19 cellular contexts compared by ENCODE assay signal in genomic region chr2:233076749-233077148, GRCh38. TPM values are rescaled to one million over a fixed set of nuclear protein-coding genes. Genes with fewer than 3 reads are reported as not detected.
A peak's percentile ranks its signal among the peaks of the same experiment; 100 is the strongest.
DNase-seq lines count a peak whose midpoint lies in the region; ATAC-seq, FAIRE-seq and TF ChIP-seq lines count a peak whose summit lies in the region.
"Had no signal": no experiment of that assay in that cellular context is flagged by ENCODE, and none has a peak within 500 bp of the region (broad histone marks: within the 10 kb centered on the region; RNA-seq: fewer than 3 reads in every experiment).

No MANE protein-coding gene starts in this region.

- H3K27ac ChIP-seq in Peyer's patch = peak overlapping the region in 2 of 4 donors; percentile 66 to 95

- FAIRE-seq in GM18507 (lab: Jason Lieb, UNC) = peak; percentile 38
- FAIRE-seq: endometrium had no signal

- H3K27me3 ChIP-seq in Peyer's patch = no peaks in the 10 kb centered on the region
- H3K27me3 ChIP-seq: body of pancreas had no signal

- H3K9me3 ChIP-seq in Peyer's patch = no peaks in the 10 kb centered on the region
- H3K9me3 ChIP-seq: body of pancreas, mucosa of descending colon, thoracic aorta had no signal

- no peak for TF ChIP-seq POLR2A in Peyer's patch (IDR thresholded peaks at IDR 0.05)

- peaks cover 32% of the 10 kb centered on the region for H3K4me1 Mint-ChIP-seq in endothelial cell (ENCODE audit: unreplicated experiment)

- H3K27me3 Mint-ChIP-seq in endothelial cell (ENCODE audit: unreplicated experiment) = peaks cover 7% of the 10 kb centered on the region

- peaks cover 0 to 65% (median 20%) of the 10 kb centered on the region in 4 donors for H3K4me1 ChIP-seq in Peyer's patch

- H3K4me3 Mint-ChIP-seq in endothelial cell (ENCODE audit: unreplicated experiment) = peak overlapping the region; percentile 29

- no peaks in the 10 kb centered on the region for H3K9me3 Mint-ChIP-seq in endothelial cell (ENCODE audit: unreplicated experiment)

- ATAC-seq in HG02763 (IDR thresholded peaks at IDR 0.05; ENCODE audit: unreplicated experiment) (no peak), GM21529 (IDR thresholded peaks at IDR 0.05; ENCODE audit: unreplicated experiment) (no peak)
- ATAC-seq: body of pancreas had no signal

- H3K36me3 Mint-ChIP-seq in endothelial cell (ENCODE audit: low read depth, unreplicated experiment) = peaks cover 27% of the 10 kb centered on the region

- no peaks in the 10 kb centered on the region for H3K36me3 ChIP-seq in Peyer's patch
- H3K36me3 ChIP-seq: thoracic aorta had no signal

- TF ChIP-seq CTCF in endothelial cell (IDR thresholded peaks at IDR 0.05; ENCODE audit: unreplicated experiment) (no peak), Peyer's patch (IDR thresholded peaks at IDR 0.05) (no peak)

- DNase-seq in A172 (ENCODE audit: low spot score) (peak; percentile 18), GM18507 (ENCODE audit: extremely low spot score, insufficient read length, low read depth) (no peak), NOMO-1 treated with dmso at 0.1 percent for 144 hours (lab: John Stamatoyannopoulos, UW; ENCODE audit: unreplicated experiment) (peak; percentile 24), endothelial cell (ENCODE audit: low spot score) (no peak), dedifferentiated amniotic fluid mesenchymal stem cell (ENCODE audit: extremely low spot score) (no peak), Peyer's patch (no peak)
- DNase-seq: activated effector memory CD4-positive, alpha-beta T cell treated with Interleukin-2 at 50 U/mL for 16 hours; body of pancreas; DMS79 treated with DMSO at 0.1 percent for 48 hours; mucosa of descending colon; NCI-H1436; NCI-H524 treated with DMSO at 0.1 percent for 48 hours had no signal

- H3K4me3 ChIP-seq in Peyer's patch = no peak overlapping the region
- H3K4me3 ChIP-seq: body of pancreas, mucosa of descending colon, thoracic aorta had no signal

- peak overlapping the region; percentile 7 for H3K27ac Mint-ChIP-seq in endothelial cell (ENCODE audit: unreplicated experiment)

RNA-seq across cellular contexts. Expression of gene INPP5D, which starts 16.6 kb away (rescaled TPM):
- total RNA-seq in A172 (2014; rRNA removed; shearing (Covaris generic)) = 0.84 and 0.86 TPM in 2 replicates
- total RNA-seq in endothelial cell (ENCODE audit: unreplicated experiment) (79.2 TPM), Peyer's patch (100 to 1,000 TPM in 1 of 4 donors, 10 to 100 TPM in 3; 11.6 to 333 (median 26.2) TPM)

RNA-seq across cellular contexts. Expression of gene NEU2, which starts 44.3 kb away (rescaled TPM):
- not detected in 2 replicates for total RNA-seq in A172 (2014; rRNA removed; shearing (Covaris generic))
- total RNA-seq in endothelial cell (ENCODE audit: unreplicated experiment) (not detected), Peyer's patch (not detected)
- total RNA-seq: body of pancreas; kidney epithelial cell; mucosa of descending colon; posterior vena cava; T-helper 2 cell treated with Interferon-gamma antibody and Interleukin-4, amounts not matched to agents 100 ng/mL and 5 ng/mL, for 36 hours; thoracic aorta had no signal

Comparison
In these comparisons a context has a peak if more than half of its experiments do, and no peak if none do; other contexts are left out.
1. DNase-seq: peak in A172 (single experiment) and NOMO-1 treated with dmso at 0.1 percent for 144 hours (single experiment); none in GM18507 (single experiment), endothelial cell (single experiment), dedifferentiated amniotic fluid mesenchymal stem cell (single experiment) and Peyer's patch (0 of 3).